Comparison of ENCODE assay signal across 2 cellular contexts in the genomic region with DNA sequence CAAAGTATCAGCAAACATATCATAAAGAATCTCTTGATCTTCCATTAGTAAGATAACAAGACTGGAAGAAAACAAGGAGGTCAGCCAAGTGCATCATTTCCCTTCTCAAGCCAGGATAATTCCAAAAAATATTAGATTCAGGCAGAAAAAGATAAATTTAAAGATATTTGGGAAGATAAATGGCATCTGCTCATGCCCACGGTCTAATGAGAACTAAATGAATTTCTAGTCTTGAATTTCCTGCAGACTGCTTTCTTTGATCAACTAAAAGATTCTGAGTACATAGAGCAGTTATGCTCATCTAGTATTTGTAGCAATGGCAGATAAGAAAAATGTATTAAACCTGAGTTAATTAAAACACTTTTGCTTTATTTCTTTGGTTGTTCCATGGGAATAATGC.
TF ChIP-seq lines count a peak whose summit lies in the region.

No MANE protein-coding gene starts in this region.

TF ChIP-seq in SK-N-SH, 30 proteins besides CTCF, POLR2A, EP300 and RAD21 (continued from another document):
- TF ChIP-seq, protein P1, sequence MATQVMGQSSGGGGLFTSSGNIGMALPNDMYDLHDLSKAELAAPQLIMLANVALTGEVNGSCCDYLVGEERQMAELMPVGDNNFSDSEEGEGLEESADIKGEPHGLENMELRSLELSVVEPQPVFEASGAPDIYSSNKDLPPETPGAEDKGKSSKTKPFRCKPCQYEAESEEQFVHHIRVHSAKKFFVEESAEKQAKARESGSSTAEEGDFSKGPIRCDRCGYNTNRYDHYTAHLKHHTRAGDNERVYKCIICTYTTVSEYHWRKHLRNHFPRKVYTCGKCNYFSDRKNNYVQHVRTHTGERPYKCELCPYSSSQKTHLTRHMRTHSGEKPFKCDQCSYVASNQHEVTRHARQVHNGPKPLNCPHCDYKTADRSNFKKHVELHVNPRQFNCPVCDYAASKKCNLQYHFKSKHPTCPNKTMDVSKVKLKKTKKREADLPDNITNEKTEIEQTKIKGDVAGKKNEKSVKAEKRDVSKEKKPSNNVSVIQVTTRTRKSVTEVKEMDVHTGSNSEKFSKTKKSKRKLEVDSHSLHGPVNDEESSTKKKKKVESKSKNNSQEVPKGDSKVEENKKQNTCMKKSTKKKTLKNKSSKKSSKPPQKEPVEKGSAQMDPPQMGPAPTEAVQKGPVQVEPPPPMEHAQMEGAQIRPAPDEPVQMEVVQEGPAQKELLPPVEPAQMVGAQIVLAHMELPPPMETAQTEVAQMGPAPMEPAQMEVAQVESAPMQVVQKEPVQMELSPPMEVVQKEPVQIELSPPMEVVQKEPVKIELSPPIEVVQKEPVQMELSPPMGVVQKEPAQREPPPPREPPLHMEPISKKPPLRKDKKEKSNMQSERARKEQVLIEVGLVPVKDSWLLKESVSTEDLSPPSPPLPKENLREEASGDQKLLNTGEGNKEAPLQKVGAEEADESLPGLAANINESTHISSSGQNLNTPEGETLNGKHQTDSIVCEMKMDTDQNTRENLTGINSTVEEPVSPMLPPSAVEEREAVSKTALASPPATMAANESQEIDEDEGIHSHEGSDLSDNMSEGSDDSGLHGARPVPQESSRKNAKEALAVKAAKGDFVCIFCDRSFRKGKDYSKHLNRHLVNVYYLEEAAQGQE (IDR thresholded peaks at IDR 0.05; ENCODE audit: low read depth, low read length): no peak
- TF ChIP-seq TEAD4 (IDR thresholded peaks at IDR 0.05; ENCODE audit: borderline replicate concordance, insufficient read depth): no peak
- peak; percentile 38; the same call in 1 of the 2 replicates for TF ChIP-seq GATA2 (CRISPR knock-in tag; IDR thresholded peaks at IDR 0.05)
- peak; percentile 11; the same call in 1 of the 2 replicates for TF ChIP-seq RCOR1 (IDR thresholded peaks at IDR 0.05; ENCODE audit: low read length)

TF ChIP-seq in SK-N-SH treated with all-trans-retinoic acid at 6 μM for 48 hours, 23 proteins besides CTCF, POLR2A, EP300 and RAD21 (continued from another document):
- no peak for TF ChIP-seq CSRNP3 (CRISPR knock-in tag; IDR thresholded peaks at IDR 0.05)
- no peak for TF ChIP-seq GLIS3 (CRISPR knock-in tag; IDR thresholded peaks at IDR 0.05)
- TF ChIP-seq ISL1 (CRISPR knock-in tag; IDR thresholded peaks at IDR 0.05): peak; percentile 44
- no peak for TF ChIP-seq POU6F1 (CRISPR knock-in tag; IDR thresholded peaks at IDR 0.05; ENCODE audit: borderline replicate concordance, low read depth)
- TF ChIP-seq SNAI2 (CRISPR knock-in tag; IDR thresholded peaks at IDR 0.05): no peak
- TF ChIP-seq ZFP3 (CRISPR knock-in tag; IDR thresholded peaks at IDR 0.05): no peak
- peak; percentile 71 for TF ChIP-seq TCF4 (CRISPR knock-in tag; IDR thresholded peaks at IDR 0.05; ENCODE audit: borderline replicate concordance)
- TF ChIP-seq ZFP30 (CRISPR knock-in tag; IDR thresholded peaks at IDR 0.05): no peak
- TF ChIP-seq, protein P2, sequence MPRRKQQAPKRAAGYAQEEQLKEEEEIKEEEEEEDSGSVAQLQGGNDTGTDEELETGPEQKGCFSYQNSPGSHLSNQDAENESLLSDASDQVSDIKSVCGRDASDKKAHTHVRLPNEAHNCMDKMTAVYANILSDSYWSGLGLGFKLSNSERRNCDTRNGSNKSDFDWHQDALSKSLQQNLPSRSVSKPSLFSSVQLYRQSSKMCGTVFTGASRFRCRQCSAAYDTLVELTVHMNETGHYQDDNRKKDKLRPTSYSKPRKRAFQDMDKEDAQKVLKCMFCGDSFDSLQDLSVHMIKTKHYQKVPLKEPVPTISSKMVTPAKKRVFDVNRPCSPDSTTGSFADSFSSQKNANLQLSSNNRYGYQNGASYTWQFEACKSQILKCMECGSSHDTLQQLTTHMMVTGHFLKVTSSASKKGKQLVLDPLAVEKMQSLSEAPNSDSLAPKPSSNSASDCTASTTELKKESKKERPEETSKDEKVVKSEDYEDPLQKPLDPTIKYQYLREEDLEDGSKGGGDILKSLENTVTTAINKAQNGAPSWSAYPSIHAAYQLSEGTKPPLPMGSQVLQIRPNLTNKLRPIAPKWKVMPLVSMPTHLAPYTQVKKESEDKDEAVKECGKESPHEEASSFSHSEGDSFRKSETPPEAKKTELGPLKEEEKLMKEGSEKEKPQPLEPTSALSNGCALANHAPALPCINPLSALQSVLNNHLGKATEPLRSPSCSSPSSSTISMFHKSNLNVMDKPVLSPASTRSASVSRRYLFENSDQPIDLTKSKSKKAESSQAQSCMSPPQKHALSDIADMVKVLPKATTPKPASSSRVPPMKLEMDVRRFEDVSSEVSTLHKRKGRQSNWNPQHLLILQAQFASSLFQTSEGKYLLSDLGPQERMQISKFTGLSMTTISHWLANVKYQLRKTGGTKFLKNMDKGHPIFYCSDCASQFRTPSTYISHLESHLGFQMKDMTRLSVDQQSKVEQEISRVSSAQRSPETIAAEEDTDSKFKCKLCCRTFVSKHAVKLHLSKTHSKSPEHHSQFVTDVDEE (CRISPR knock-in tag; IDR thresholded peaks at IDR 0.05): peak; percentile 47; the same call in 1 of the 2 replicates
- TF ChIP-seq ESRRG (CRISPR knock-in tag; IDR thresholded peaks at IDR 0.05): no peak
TF ChIP-seq in SK-N-SH treated with all-trans-retinoic acid at 6 μM for 48 hours: peak in this region for 3.
